13 cellular contexts compared by ENCODE assay signal in genomic region chr3:157119369-157119951, GRCh38. TPM values are rescaled to one million over a fixed set of nuclear protein-coding genes. Genes with fewer than 3 reads are reported as not detected.
DNase-seq lines count a peak whose midpoint lies in the region; ATAC-seq, FAIRE-seq and TF ChIP-seq lines count a peak whose summit lies in the region.
"Had no signal": no experiment of that assay in that cellular context is flagged by ENCODE, and none has a peak within 500 bp of the region (broad histone marks: within the 10 kb centered on the region; RNA-seq: fewer than 3 reads in every experiment).

No MANE protein-coding gene starts in this region.

- H3K27ac ChIP-seq in pancreas, result peak overlapping the region; percentile 85 to 91 (median 86)
- no peak overlapping the region for H3K27ac ChIP-seq in heart left ventricle
- no peak overlapping the region for H3K27ac ChIP-seq in foreskin keratinocyte
- H3K27ac ChIP-seq: tibial artery had no signal

- ATAC-seq in pancreas (peak; percentile 71 to 79 (median 74)), heart left ventricle (no peak), GM18519 (IDR thresholded peaks at IDR 0.05; ENCODE audit: low FRiP score, unreplicated experiment) (no peak), foreskin keratinocyte (no peak)

- no peak for TF ChIP-seq POLR2A in heart left ventricle (IDR thresholded peaks at IDR 0.05)

- H3K9me3 Mint-ChIP-seq in activated CD4-positive, alpha-beta T cell treated with anti-CD3 and anti-CD28 coated beads, Interleukin-2, amount 10 ng/mL, durations not matched to agents 24 days and 14 days, result no peaks in the 10 kb centered on the region
- H3K9me3 Mint-ChIP-seq in activated naive CD8-positive, alpha-beta T cell treated with anti-CD3 and anti-CD28 coated beads for 36 hours, result no peaks in the 10 kb centered on the region
- H3K9me3 Mint-ChIP-seq: activated B cell treated with CpG ODN at 0.5 μM for 24 hours had no signal

- no peak overlapping the region for H3K27ac Mint-ChIP-seq in activated CD4-positive, alpha-beta T cell treated with anti-CD3 and anti-CD28 coated beads, Interleukin-2, amount 10 ng/mL, durations not matched to agents 24 days and 14 days
- no peak overlapping the region for H3K27ac Mint-ChIP-seq in activated naive CD8-positive, alpha-beta T cell treated with anti-CD3 and anti-CD28 coated beads for 36 hours
- H3K27ac Mint-ChIP-seq: activated B cell treated with CpG ODN at 0.5 μM for 24 hours had no signal

- peak; percentile 26 for FAIRE-seq in pancreas (lab: Jason Lieb, UNC)

- H3K4me1 ChIP-seq in pancreas (peaks cover 23 to 37% (median 35%) of the 10 kb centered on the region in 3 donors), heart left ventricle (peaks cover 0 to 44% (median 13%) of the 10 kb centered on the region in 12 donors), foreskin keratinocyte (peaks cover 50% of the 10 kb centered on the region)
- H3K4me1 ChIP-seq: prostate gland, tibial artery had no signal

- no peaks in the 10 kb centered on the region for H3K27me3 ChIP-seq in pancreas
- H3K27me3 ChIP-seq in heart left ventricle, result no peaks in the 10 kb centered on the region
- no peaks in the 10 kb centered on the region for H3K27me3 ChIP-seq in foreskin keratinocyte

- H3K27me3 Mint-ChIP-seq in activated CD4-positive, alpha-beta T cell treated with anti-CD3 and anti-CD28 coated beads, Interleukin-2, amount 10 ng/mL, durations not matched to agents 24 days and 14 days, result peaks cover 2% of the 10 kb centered on the region
- no peaks in the 10 kb centered on the region for H3K27me3 Mint-ChIP-seq in activated naive CD8-positive, alpha-beta T cell treated with anti-CD3 and anti-CD28 coated beads for 36 hours
- H3K27me3 Mint-ChIP-seq: activated B cell treated with CpG ODN at 0.5 μM for 24 hours had no signal

- H3K4me3 ChIP-seq in pancreas (peak overlapping the region in 2 of 4 donors; percentile 24 to 38), heart left ventricle (no peak overlapping the region)
- H3K4me3 ChIP-seq: prostate gland, tibial artery had no signal

- WGBS in pancreas, 2 donors, result 31 to 34% methylated on average over 7 of the region's 7 CpGs
- 65 to 75% (median 71%) methylated on average over 7 of the region's 7 CpGs for WGBS in heart left ventricle, 4 donors

- H3K4me1 Mint-ChIP-seq in activated CD4-positive, alpha-beta T cell treated with anti-CD3 and anti-CD28 coated beads, Interleukin-2, amount 10 ng/mL, durations not matched to agents 24 days and 14 days, result peaks cover 22% of the 10 kb centered on the region
- H3K4me1 Mint-ChIP-seq in activated naive CD8-positive, alpha-beta T cell treated with anti-CD3 and anti-CD28 coated beads for 36 hours, result peaks cover 9% of the 10 kb centered on the region
- H3K4me1 Mint-ChIP-seq: activated B cell treated with CpG ODN at 0.5 μM for 24 hours had no signal

- H3K36me3 Mint-ChIP-seq in activated CD4-positive, alpha-beta T cell treated with anti-CD3 and anti-CD28 coated beads, Interleukin-2, amount 10 ng/mL, durations not matched to agents 24 days and 14 days (ENCODE audit: low read depth), result no peaks in the 10 kb centered on the region
- H3K36me3 Mint-ChIP-seq in activated naive CD8-positive, alpha-beta T cell treated with anti-CD3 and anti-CD28 coated beads for 36 hours, result peaks cover 6% of the 10 kb centered on the region

- H3K9me3 ChIP-seq in pancreas (no peaks in the 10 kb centered on the region), heart left ventricle (no peaks in the 10 kb centered on the region)
- H3K9me3 ChIP-seq: prostate gland, tibial artery had no signal

- H3K36me3 ChIP-seq in pancreas, result no peaks in the 10 kb centered on the region
- H3K36me3 ChIP-seq in heart left ventricle, result no peaks in the 10 kb centered on the region
- H3K36me3 ChIP-seq: prostate gland, tibial artery had no signal

- intact Hi-C loops in activated CD4-positive, alpha-beta T cell treated with anti-CD3 and anti-CD28 coated beads, Interleukin-2, amount 10 ng/mL, durations not matched to agents 24 days and 14 days (cut with micrococcal nuclease), result no loop called here
- intact Hi-C loops in pancreas (cut with DNase I), result no loop called here
- intact Hi-C loops in heart left ventricle (cut with DNase I), result no loop called here

- TF ChIP-seq CTCF in pancreas (IDR thresholded peaks at IDR 0.05) (no peak), heart left ventricle (IDR thresholded peaks at IDR 0.05) (no peak), foreskin keratinocyte (conservative IDR thresholded peaks at IDR 0.05) (no peak)

- H3K4me3 Mint-ChIP-seq in activated CD4-positive, alpha-beta T cell treated with anti-CD3 and anti-CD28 coated beads, Interleukin-2, amount 10 ng/mL, durations not matched to agents 24 days and 14 days, result no peak overlapping the region
- no peak overlapping the region for H3K4me3 Mint-ChIP-seq in activated naive CD8-positive, alpha-beta T cell treated with anti-CD3 and anti-CD28 coated beads for 36 hours
- H3K4me3 Mint-ChIP-seq: activated B cell treated with CpG ODN at 0.5 μM for 24 hours had no signal

- DNase-seq in activated CD4-positive, alpha-beta T cell treated with anti-CD3 and anti-CD28 coated beads, Interleukin-2, amount 10 ng/mL, durations not matched to agents 24 days and 14 days, result peak; percentile 82
- DNase-seq in activated CD4-positive, alpha-beta T cell treated with anti-CD3 and anti-CD28 coated beads, Interleukin-2, amount 50 U/mL, for 48 hours, result no peak
- peak; percentile 94 for DNase-seq in MV-4-11 (lab: John Stamatoyannopoulos, UW)
- DNase-seq in activated naive CD8-positive, alpha-beta T cell treated with anti-CD3 and anti-CD28 coated beads for 36 hours, result peak; percentile 31
- peak in 4 of 6 donors; percentile 42 to 67 (median 62) for DNase-seq in pancreas
- no peak for DNase-seq in heart left ventricle
- no peak for DNase-seq in foreskin keratinocyte
- DNase-seq: activated B cell treated with CpG ODN at 0.5 μM for 24 hours; NCI-H2171 treated with DMSO at 0.1 percent for 48 hours; stimulated activated CD4-positive, alpha-beta T cell treated with anti-CD3 and anti-CD28 coated beads, Interleukin-4, amount 100 ng/mL, for 1 hour; tibial artery had no signal

RNA-seq across cellular contexts. Expression of gene CCNL1, which starts 40.5 kb away (rescaled TPM):
- 171 and 172 TPM in 2 replicates for total RNA-seq in activated CD4-positive, alpha-beta T cell treated with anti-CD3 and anti-CD28 coated beads, Interleukin-2, amount 10 ng/mL, durations not matched to agents 24 days and 14 days
- 100 to 1,000 TPM; 139 to 156 TPM for total RNA-seq in activated naive CD8-positive, alpha-beta T cell treated with anti-CD3 and anti-CD28 coated beads for 36 hours
- total RNA-seq in pancreas (10 to 100 TPM; 30.2 to 77.9 (median 40.3) TPM), heart left ventricle (10 to 100 TPM; 15.5 to 66.7 (median 26.8) TPM), foreskin keratinocyte (59.0 and 65.0 TPM in 2 replicates)
- polyA plus RNA-seq in pancreas (100 to 1,000 TPM in 1 of 2 donors, 10 to 100 TPM in 1; 67.9 to 149 TPM), heart left ventricle (10 to 100 TPM; 19.4 to 25.3 TPM), foreskin keratinocyte (21.4 and 23.7 TPM in 2 replicates)

Comparison
In these comparisons a context has a peak if more than half of its experiments do, and no peak if none do; other contexts are left out.
1. DNase-seq: peak in activated CD4-positive, alpha-beta T cell treated with anti-CD3 and anti-CD28 coated beads, Interleukin-2, amount 10 ng/mL, durations not matched to agents 24 days and 14 days (single experiment), MV-4-11 (single experiment), activated naive CD8-positive, alpha-beta T cell treated with anti-CD3 and anti-CD28 coated beads for 36 hours (single experiment) and pancreas (4 of 6); none in activated CD4-positive, alpha-beta T cell treated with anti-CD3 and anti-CD28 coated beads, Interleukin-2, amount 50 U/mL, for 48 hours (0 of 2), heart left ventricle (0 of 5) and foreskin keratinocyte (0 of 2).
2. ATAC-seq: peak in pancreas (4 of 4); none in heart left ventricle (0 of 4), GM18519 (single experiment) and foreskin keratinocyte (single experiment).
3. H3K27ac ChIP-seq: peak in pancreas (4 of 4); none in heart left ventricle (0 of 12) and foreskin keratinocyte (single experiment).